Comparison of ENCODE assay signal across 1 cellular context in the genomic region with DNA sequence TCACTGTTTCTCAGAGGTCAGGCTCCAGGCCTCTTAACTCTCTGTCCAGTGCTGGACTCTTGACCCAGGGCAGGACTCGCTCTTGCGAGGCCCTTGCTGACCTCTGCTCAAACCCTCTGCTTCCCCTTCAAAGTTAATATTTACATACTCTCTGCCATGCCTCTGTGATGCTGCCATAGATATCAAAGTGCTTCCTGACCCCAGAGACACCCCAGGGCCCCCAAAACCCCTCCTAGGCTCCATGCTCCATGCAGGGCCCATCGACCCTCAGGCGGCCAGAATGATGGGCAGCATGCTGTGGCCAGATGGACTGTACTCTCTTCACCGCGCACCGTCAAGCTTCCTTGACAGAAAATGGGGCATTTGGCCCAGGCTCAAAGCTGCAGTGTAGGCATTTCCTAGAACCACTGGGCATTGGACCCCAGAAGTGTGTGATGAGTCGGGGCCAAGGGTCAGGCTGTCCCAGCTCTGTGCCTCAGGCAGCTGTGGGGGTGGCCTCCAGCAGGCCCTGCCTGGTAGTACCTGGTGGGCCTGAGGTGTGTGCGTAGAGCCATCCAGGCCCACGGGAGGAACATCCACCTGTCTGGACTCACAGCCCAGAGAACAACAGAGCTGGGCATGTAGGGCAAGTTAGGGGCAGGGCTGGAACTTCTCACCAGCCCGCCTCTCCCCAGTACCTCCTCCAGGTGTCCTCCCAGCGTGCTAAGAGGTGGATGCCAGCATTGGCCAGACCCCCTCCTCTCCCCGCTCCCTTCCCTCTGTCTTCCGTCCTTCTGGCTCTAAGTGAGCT.
A peak's percentile ranks its signal among the peaks of the same experiment; 100 is the strongest.
TF ChIP-seq lines count a peak whose summit lies in the region.

No MANE protein-coding gene starts in this region.

TF ChIP-seq in HepG2, 621 proteins besides CTCF, POLR2A, EP300 and RAD21 (continued from another document and continues in another):
- no peak; the same call in 1 of the 2 replicates for TF ChIP-seq ZNF629 (CRISPR knock-in tag; conservative IDR thresholded peaks at IDR 0.05)
- TF ChIP-seq BCL6 (CRISPR knock-in tag; IDR thresholded peaks at IDR 0.05) = peak; percentile 79
- TF ChIP-seq ZNF562 (CRISPR knock-in tag; IDR thresholded peaks at IDR 0.05; ENCODE audit: borderline replicate concordance) = no peak
- 0 out of 2 replicates have a peak, but pooled peaks have one; percentile 8 for TF ChIP-seq ZNF138 (CRISPR knock-in tag; IDR thresholded peaks at IDR 0.05; ENCODE audit: low read depth)
- 0 out of 2 replicates have a peak, but pooled peaks have one; percentile 16 for TF ChIP-seq KDM1A (CRISPR knock-in tag; IDR thresholded peaks at IDR 0.05)
- TF ChIP-seq FLYWCH1 (CRISPR knock-in tag; IDR thresholded peaks at IDR 0.05) = no peak
- TF ChIP-seq FOXK1 (CRISPR knock-in tag; IDR thresholded peaks at IDR 0.05; ENCODE audit: borderline replicate concordance, low read depth) = peak; percentile 48; the same call in 1 of the 2 replicates
- peak; percentile 61 for TF ChIP-seq YY1 (IDR thresholded peaks at IDR 0.05; ENCODE audit: insufficient read depth, insufficient replicate concordance, low read depth, low read length)
- peak; percentile 91; the same call in 1 of the 2 replicates for TF ChIP-seq NRL (CRISPR knock-in tag; IDR thresholded peaks at IDR 0.05; ENCODE audit: borderline replicate concordance)
- TF ChIP-seq KAT2B (IDR thresholded peaks at IDR 0.05; ENCODE audit: borderline replicate concordance, low read depth, low read length) = no peak
- TF ChIP-seq SNRNP70 (IDR thresholded peaks at IDR 0.05; ENCODE audit: low read depth, low read length) = no peak
- TF ChIP-seq HNRNPLL (IDR thresholded peaks at IDR 0.05; ENCODE audit: low read depth, low read length, poor library complexity, severe bottlenecking) = peak; percentile 18
- TF ChIP-seq MEF2D (CRISPR knock-in tag; IDR thresholded peaks at IDR 0.05) = no peak; the same call in 1 of the 2 replicates
- 0 out of 2 replicates have a peak, but pooled peaks have one; percentile 87 for TF ChIP-seq ZFP41 (CRISPR knock-in tag; IDR thresholded peaks at IDR 0.05; ENCODE audit: borderline replicate concordance)
- TF ChIP-seq ZNF101 (CRISPR knock-in tag; IDR thresholded peaks at IDR 0.05; ENCODE audit: borderline replicate concordance, low read depth) = 0 out of 2 replicates have a peak, but pooled peaks have one; percentile 27
- TF ChIP-seq, protein P1, sequence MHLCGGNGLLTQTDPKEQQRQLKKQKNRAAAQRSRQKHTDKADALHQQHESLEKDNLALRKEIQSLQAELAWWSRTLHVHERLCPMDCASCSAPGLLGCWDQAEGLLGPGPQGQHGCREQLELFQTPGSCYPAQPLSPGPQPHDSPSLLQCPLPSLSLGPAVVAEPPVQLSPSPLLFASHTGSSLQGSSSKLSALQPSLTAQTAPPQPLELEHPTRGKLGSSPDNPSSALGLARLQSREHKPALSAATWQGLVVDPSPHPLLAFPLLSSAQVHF (CRISPR knock-in tag; IDR thresholded peaks at IDR 0.05) = no peak
- no peak; the same call in 1 of the 2 replicates for TF ChIP-seq ZSCAN29 (CRISPR knock-in tag; conservative IDR thresholded peaks at IDR 0.05)
- TF ChIP-seq SRSF1 (optimal IDR thresholded peaks at IDR 0.05; ENCODE audit: low read depth, low read length) = peak; percentile 81
- TF ChIP-seq ZNF326 (CRISPR knock-in tag; IDR thresholded peaks at IDR 0.05; ENCODE audit: borderline replicate concordance) = no peak
- peak; percentile 91; the same call in 1 of the 2 replicates for TF ChIP-seq ZNF350 (CRISPR knock-in tag; IDR thresholded peaks at IDR 0.05; ENCODE audit: borderline replicate concordance, low read depth)
- no peak for TF ChIP-seq THYN1 (CRISPR knock-in tag; IDR thresholded peaks at IDR 0.05; ENCODE audit: borderline replicate concordance, low read depth)
- TF ChIP-seq, protein P2, sequence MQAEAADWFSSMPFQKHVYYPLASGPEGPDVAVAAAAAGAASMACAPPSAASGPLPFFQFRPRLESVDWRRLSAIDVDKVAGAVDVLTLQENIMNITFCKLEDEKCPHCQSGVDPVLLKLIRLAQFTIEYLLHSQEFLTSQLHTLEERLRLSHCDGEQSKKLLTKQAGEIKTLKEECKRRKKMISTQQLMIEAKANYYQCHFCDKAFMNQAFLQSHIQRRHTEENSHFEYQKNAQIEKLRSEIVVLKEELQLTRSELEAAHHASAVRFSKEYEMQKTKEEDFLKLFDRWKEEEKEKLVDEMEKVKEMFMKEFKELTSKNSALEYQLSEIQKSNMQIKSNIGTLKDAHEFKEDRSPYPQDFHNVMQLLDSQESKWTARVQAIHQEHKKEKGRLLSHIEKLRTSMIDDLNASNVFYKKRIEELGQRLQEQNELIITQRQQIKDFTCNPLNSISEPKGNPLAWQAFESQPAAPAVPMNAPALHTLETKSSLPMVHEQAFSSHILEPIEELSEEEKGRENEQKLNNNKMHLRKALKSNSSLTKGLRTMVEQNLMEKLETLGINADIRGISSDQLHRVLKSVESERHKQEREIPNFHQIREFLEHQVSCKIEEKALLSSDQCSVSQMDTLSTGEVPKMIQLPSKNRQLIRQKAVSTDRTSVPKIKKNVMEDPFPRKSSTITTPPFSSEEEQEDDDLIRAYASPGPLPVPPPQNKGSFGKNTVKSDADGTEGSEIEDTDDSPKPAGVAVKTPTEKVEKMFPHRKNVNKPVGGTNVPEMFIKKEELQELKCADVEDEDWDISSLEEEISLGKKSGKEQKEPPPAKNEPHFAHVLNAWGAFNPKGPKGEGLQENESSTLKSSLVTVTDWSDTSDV (CRISPR knock-in tag; IDR thresholded peaks at IDR 0.05) = peak; percentile 44; the same call in 1 of the 2 replicates
- no peak for TF ChIP-seq TBL1XR1 (IDR thresholded peaks at IDR 0.05; ENCODE audit: borderline replicate concordance, low read length, partially characterized antibody)
- TF ChIP-seq ZC3H4 (CRISPR knock-in tag; IDR thresholded peaks at IDR 0.05; ENCODE audit: borderline replicate concordance) = no peak
- no peak for TF ChIP-seq NFATC3 (CRISPR knock-in tag; IDR thresholded peaks at IDR 0.05)
- TF ChIP-seq SALL1 (CRISPR knock-in tag; IDR thresholded peaks at IDR 0.05) = peak; percentile 96
- TF ChIP-seq CEBPB (IDR thresholded peaks at IDR 0.05; ENCODE audit: borderline replicate concordance, low read depth, low read length) = no peak
- TF ChIP-seq, protein P3, sequence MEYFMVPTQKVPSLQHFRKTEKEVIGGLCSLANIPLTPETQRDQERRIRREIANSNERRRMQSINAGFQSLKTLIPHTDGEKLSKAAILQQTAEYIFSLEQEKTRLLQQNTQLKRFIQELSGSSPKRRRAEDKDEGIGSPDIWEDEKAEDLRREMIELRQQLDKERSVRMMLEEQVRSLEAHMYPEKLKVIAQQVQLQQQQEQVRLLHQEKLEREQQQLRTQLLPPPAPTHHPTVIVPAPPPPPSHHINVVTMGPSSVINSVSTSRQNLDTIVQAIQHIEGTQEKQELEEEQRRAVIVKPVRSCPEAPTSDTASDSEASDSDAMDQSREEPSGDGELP (IDR thresholded peaks at IDR 0.05; ENCODE audit: borderline replicate concordance, low read depth) = no peak
- TF ChIP-seq, protein P4, sequence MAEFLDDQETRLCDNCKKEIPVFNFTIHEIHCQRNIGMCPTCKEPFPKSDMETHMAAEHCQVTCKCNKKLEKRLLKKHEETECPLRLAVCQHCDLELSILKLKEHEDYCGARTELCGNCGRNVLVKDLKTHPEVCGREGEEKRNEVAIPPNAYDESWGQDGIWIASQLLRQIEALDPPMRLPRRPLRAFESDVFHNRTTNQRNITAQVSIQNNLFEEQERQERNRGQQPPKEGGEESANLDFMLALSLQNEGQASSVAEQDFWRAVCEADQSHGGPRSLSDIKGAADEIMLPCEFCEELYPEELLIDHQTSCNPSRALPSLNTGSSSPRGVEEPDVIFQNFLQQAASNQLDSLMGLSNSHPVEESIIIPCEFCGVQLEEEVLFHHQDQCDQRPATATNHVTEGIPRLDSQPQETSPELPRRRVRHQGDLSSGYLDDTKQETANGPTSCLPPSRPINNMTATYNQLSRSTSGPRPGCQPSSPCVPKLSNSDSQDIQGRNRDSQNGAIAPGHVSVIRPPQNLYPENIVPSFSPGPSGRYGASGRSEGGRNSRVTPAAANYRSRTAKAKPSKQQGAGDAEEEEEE (CRISPR knock-in tag; IDR thresholded peaks at IDR 0.05; ENCODE audit: borderline replicate concordance) = peak; percentile 72; the same call in 1 of the 2 replicates
- TF ChIP-seq TARDBP (CRISPR knock-in tag; IDR thresholded peaks at IDR 0.05) = peak; percentile 87
- TF ChIP-seq, protein P5, sequence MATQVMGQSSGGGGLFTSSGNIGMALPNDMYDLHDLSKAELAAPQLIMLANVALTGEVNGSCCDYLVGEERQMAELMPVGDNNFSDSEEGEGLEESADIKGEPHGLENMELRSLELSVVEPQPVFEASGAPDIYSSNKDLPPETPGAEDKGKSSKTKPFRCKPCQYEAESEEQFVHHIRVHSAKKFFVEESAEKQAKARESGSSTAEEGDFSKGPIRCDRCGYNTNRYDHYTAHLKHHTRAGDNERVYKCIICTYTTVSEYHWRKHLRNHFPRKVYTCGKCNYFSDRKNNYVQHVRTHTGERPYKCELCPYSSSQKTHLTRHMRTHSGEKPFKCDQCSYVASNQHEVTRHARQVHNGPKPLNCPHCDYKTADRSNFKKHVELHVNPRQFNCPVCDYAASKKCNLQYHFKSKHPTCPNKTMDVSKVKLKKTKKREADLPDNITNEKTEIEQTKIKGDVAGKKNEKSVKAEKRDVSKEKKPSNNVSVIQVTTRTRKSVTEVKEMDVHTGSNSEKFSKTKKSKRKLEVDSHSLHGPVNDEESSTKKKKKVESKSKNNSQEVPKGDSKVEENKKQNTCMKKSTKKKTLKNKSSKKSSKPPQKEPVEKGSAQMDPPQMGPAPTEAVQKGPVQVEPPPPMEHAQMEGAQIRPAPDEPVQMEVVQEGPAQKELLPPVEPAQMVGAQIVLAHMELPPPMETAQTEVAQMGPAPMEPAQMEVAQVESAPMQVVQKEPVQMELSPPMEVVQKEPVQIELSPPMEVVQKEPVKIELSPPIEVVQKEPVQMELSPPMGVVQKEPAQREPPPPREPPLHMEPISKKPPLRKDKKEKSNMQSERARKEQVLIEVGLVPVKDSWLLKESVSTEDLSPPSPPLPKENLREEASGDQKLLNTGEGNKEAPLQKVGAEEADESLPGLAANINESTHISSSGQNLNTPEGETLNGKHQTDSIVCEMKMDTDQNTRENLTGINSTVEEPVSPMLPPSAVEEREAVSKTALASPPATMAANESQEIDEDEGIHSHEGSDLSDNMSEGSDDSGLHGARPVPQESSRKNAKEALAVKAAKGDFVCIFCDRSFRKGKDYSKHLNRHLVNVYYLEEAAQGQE (IDR thresholded peaks at IDR 0.05; ENCODE audit: borderline replicate concordance in 1 of 2, low read depth in 1 of 2, low read length in 2 of 2) = no peak
- peak; percentile 30; the same call in 1 of the 2 replicates for TF ChIP-seq ZNF468 (CRISPR knock-in tag; IDR thresholded peaks at IDR 0.05)
- TF ChIP-seq ATM (IDR thresholded peaks at IDR 0.05; ENCODE audit: borderline replicate concordance) = no peak
- TF ChIP-seq GABPA (IDR thresholded peaks at IDR 0.05; ENCODE audit: low read depth, low read length) = no peak
- TF ChIP-seq GABPA (CRISPR knock-in tag; IDR thresholded peaks at IDR 0.05; ENCODE audit: low read depth) = peak; percentile 34; the same call in 1 of the 2 replicates
- no peak for TF ChIP-seq KLF12 (CRISPR knock-in tag; IDR thresholded peaks at IDR 0.05; ENCODE audit: borderline replicate concordance)
- TF ChIP-seq TBX3 (IDR thresholded peaks at IDR 0.05; ENCODE audit: borderline replicate concordance) = no peak
- TF ChIP-seq ZMAT3 (CRISPR knock-in tag; conservative IDR thresholded peaks at IDR 0.05) = peak; percentile 73; the same call in 1 of the 2 replicates
- TF ChIP-seq HNRNPK (IDR thresholded peaks at IDR 0.05; ENCODE audit: low read depth, low read length, poor library complexity, severe bottlenecking) = no peak
- TF ChIP-seq ZSCAN30 (CRISPR knock-in tag; IDR thresholded peaks at IDR 0.05) = no peak
- TF ChIP-seq JUND (CRISPR knock-in tag; IDR thresholded peaks at IDR 0.05) = 0 out of 2 replicates have a peak, but pooled peaks have one; percentile 38
- TF ChIP-seq ZNF558 (CRISPR knock-in tag; IDR thresholded peaks at IDR 0.05; ENCODE audit: borderline replicate concordance) = 0 out of 2 replicates have a peak, but pooled peaks have one; percentile 30
- TF ChIP-seq ERF (CRISPR knock-in tag; IDR thresholded peaks at IDR 0.05) = peak; percentile 56
- peak; percentile 69; the same call in 1 of the 2 replicates for TF ChIP-seq MIXL1 (CRISPR knock-in tag; IDR thresholded peaks at IDR 0.05)
- TF ChIP-seq, protein P6, sequence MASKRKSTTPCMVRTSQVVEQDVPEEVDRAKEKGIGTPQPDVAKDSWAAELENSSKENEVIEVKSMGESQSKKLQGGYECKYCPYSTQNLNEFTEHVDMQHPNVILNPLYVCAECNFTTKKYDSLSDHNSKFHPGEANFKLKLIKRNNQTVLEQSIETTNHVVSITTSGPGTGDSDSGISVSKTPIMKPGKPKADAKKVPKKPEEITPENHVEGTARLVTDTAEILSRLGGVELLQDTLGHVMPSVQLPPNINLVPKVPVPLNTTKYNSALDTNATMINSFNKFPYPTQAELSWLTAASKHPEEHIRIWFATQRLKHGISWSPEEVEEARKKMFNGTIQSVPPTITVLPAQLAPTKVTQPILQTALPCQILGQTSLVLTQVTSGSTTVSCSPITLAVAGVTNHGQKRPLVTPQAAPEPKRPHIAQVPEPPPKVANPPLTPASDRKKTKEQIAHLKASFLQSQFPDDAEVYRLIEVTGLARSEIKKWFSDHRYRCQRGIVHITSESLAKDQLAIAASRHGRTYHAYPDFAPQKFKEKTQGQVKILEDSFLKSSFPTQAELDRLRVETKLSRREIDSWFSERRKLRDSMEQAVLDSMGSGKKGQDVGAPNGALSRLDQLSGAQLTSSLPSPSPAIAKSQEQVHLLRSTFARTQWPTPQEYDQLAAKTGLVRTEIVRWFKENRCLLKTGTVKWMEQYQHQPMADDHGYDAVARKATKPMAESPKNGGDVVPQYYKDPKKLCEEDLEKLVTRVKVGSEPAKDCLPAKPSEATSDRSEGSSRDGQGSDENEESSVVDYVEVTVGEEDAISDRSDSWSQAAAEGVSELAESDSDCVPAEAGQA (IDR thresholded peaks at IDR 0.05; ENCODE audit: low read depth) = peak; percentile 46; the same call in 1 of the 2 replicates
- TF ChIP-seq, protein P6 (CRISPR knock-in tag; IDR thresholded peaks at IDR 0.05; ENCODE audit: borderline replicate concordance) = no peak
